ENCODE assay signal across 20 cellular contexts in genomic region chr12:56311003-56311402, GRCh38. TPM values are rescaled to one million over a fixed set of nuclear protein-coding genes. Genes with fewer than 3 reads are reported as not detected.
A peak's percentile ranks its signal among the peaks of the same experiment; 100 is the strongest.
DNase-seq lines count a peak whose midpoint lies in the region; ATAC-seq, FAIRE-seq and TF ChIP-seq lines count a peak whose summit lies in the region.
"Had no signal": no experiment of that assay in that cellular context is flagged by ENCODE, and none has a peak within 500 bp of the region (broad histone marks: within the 10 kb centered on the region; RNA-seq: fewer than 3 reads in every experiment).

No MANE protein-coding gene starts in this region.

- TSS peak; percentile 4 for BruUV-seq in A673 (replicated peaks; lab: Mats Ljungman, UMichigan)

- TF ChIP-seq CTCF in A673 (conservative IDR thresholded peaks at IDR 0.05; ENCODE audit: low read depth, low read length) (no peak), RWPE1 (conservative IDR thresholded peaks at IDR 0.05; ENCODE audit: low read depth) (no peak), GM13977 (IDR thresholded peaks at IDR 0.05; ENCODE audit: extremely low read depth, insufficient read depth, missing control alignments) (no peak)

- H3K36me3 ChIP-seq in A673 (ENCODE audit: insufficient read depth, low read length, poor library complexity, severe bottlenecking): peaks cover 27% of the 10 kb centered on the region

- in situ Hi-C loops in GM13977 (cut with MboI; ENCODE audit: low pct_unique_long_range_greater_than_20kb, low sequenced_read_pairs, unreplicated experiment): no loop called here

- TF ChIP-seq POLR2A in GM12891 (IDR thresholded peaks at IDR 0.05; ENCODE audit: low read depth, low read length): peak; percentile 51; the same call in 1 of the 2 replicates

- CTCF ChIA-PET in A673 (lab: Charles Lee) (no interaction called here), RWPE1 (lab: Yijun Ruan, JAX) (interaction anchor here (0.5 kb wide), 1 partner anchor 83 kb away, joined by 3 read pairs; no protein-coding TSS in a partner anchor)

- H3K9me3 ChIP-seq in A673 (ENCODE audit: low read depth, low read length, poor library complexity, severe bottlenecking): no peaks in the 10 kb centered on the region
- H3K9me3 ChIP-seq: SJCRH30 had no signal

- FAIRE-seq in GM12891 (lab: Jason Lieb, UNC): no peak

- H3K27ac ChIP-seq in A673 (ENCODE audit: low read depth, low read length, poor library complexity, severe bottlenecking) (no peak overlapping the region), RWPE1 (0 out of 2 replicates have a peak overlapping the region, but pooled peaks have one; percentile 1)
- H3K27ac ChIP-seq: GM23248, KMS-11, SJCRH30 had no signal

- intact Hi-C loops in A673 (cut with micrococcal nuclease; ENCODE audit: unreplicated experiment): no loop called here

- no peak overlapping the region for H3K4me3 ChIP-seq in A673 (ENCODE audit: low read depth, low read length, poor library complexity, severe bottlenecking)
- H3K4me3 ChIP-seq: GM23248, SJCRH30 had no signal

- DNase-seq in A673 (ENCODE audit: low spot score): no peak
- DNase-seq in GM12891 (ENCODE audit: insufficient read length, low spot score): no peak
- DNase-seq in RWPE1 (ENCODE audit: low spot score): no peak
- DNase-seq in Ammon's horn (ENCODE audit: low spot score): no peak
- no peak for DNase-seq in GM13977 (ENCODE audit: low spot score)
- DNase-seq: DMS153, DND-41, GM23248, H7, IMR-90, MM.1S, NCI-H2029, NCI-H446 treated with DMSO at 0.1 percent for 48 hours, NCI-H526, NCI-H82, SJCRH30 had no signal

- H3K4me1 ChIP-seq in A673 (ENCODE audit: insufficient read depth, low read length, poor library complexity, severe bottlenecking): peaks cover 8% of the 10 kb centered on the region

- POLR2A ChIA-PET in A673 (lab: Charles Lee; ENCODE audit: low non-redundant PET): no interaction called here
- POLR2A ChIA-PET in RWPE1 (lab: Yijun Ruan, JAX; ENCODE audit: low non-redundant PET): interaction anchor here (0.5 kb wide), 1 partner anchor 10 kb away, joined by 4 read pairs; no protein-coding TSS in a partner anchor

- no peak for ATAC-seq in GM21360 (IDR thresholded peaks at IDR 0.05; ENCODE audit: unreplicated experiment)
- ATAC-seq: Right ventricle myocardium inferior, SK-N-SH treated with all-trans-retinoic acid at 6 μM for 48 hours had no signal

- H3K27me3 ChIP-seq in A673 (replicated peaks; ENCODE audit: insufficient read depth, low read depth, low read length, poor library complexity): no peaks in the 10 kb centered on the region
- H3K27me3 ChIP-seq: SJCRH30 had no signal

TF ChIP-seq in GM12891, 5 proteins besides CTCF, POLR2A, EP300 and RAD21:
- TF ChIP-seq TAF1 (IDR thresholded peaks at IDR 0.05; ENCODE audit: low read depth, low read length): no peak
- peak; percentile 27; the same call in 1 of the 2 replicates for TF ChIP-seq POLR2AphosphoS5 (IDR thresholded peaks at IDR 0.05; ENCODE audit: low read depth, low read length)

RNA-seq across cellular contexts. Expression of gene CNPY2, which starts 4.8 kb away (rescaled TPM):
- 162 and 166 TPM in 2 replicates for total RNA-seq in A673 (2021)
- polyA plus RNA-seq in GM12891 (2012; ENCODE audit: low read depth, missing spikeins): 86.6 TPM

RNA-seq across cellular contexts. Expression of gene CS, which starts 10.9 kb away (rescaled TPM):
- 412 and 448 TPM in 2 replicates for total RNA-seq in A673 (2021)
- 103 TPM for polyA plus RNA-seq in GM12891 (2012; ENCODE audit: low read depth, missing spikeins)

RNA-seq across cellular contexts. Expression of gene PAN2, which starts 22.8 kb away (rescaled TPM):
- total RNA-seq in A673 (2021): 46.3 and 64.9 TPM in 2 replicates
- polyA plus RNA-seq in GM12891 (2012; ENCODE audit: low read depth, missing spikeins): 35.9 TPM

RNA-seq across cellular contexts. Expression of gene IL23A, which starts 27.7 kb away (rescaled TPM):
- total RNA-seq in A673 (2021): not detected in 2 replicates
- polyA plus RNA-seq in GM12891 (2012; ENCODE audit: low read depth, missing spikeins): 6.2 TPM
- total RNA-seq: GM23248, IMR-90, Right ventricle myocardium inferior, SJCRH30 had no signal

RNA-seq across cellular contexts. Expression of gene COQ10A, which starts 44.3 kb away (rescaled TPM):
- total RNA-seq in A673 (2021): 13.6 and 17.0 TPM in 2 replicates
- 4.4 TPM for polyA plus RNA-seq in GM12891 (2012; ENCODE audit: low read depth, missing spikeins)
